ENCODE assay signal across 14 cellular contexts in the genomic region with DNA sequence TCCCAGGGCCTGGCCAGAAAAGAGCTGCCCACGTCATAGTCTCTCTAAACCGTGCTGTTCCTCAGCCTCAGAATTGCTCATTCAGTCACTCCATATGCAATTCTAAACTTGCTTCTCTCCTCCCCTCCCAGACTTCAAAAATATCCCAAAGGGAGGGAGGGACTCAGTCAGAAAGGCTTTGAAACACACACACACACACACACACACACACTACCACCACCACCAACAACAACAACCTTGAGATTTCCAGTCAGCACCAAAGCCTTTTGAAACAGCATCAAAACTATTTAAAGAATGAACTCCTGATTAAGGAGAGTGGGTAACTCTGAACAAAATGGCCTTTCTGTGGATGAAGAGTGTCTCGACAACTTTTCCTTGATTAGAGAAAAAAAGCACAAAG. TPM values are rescaled to one million over a fixed set of nuclear protein-coding genes. Genes with fewer than 3 reads are reported as not detected.
DNase-seq lines count a peak whose midpoint lies in the region; ATAC-seq, FAIRE-seq and TF ChIP-seq lines count a peak whose summit lies in the region.
"Had no signal": no experiment of that assay in that cellular context is flagged by ENCODE, and none has a peak within 500 bp of the region (broad histone marks: within the 10 kb centered on the region; RNA-seq: fewer than 3 reads in every experiment).

No MANE protein-coding gene starts in this region.

- H4K20me1 ChIP-seq in BLaER1 = no peaks in the 10 kb centered on the region

- peak overlapping the region; percentile 67 for H3K27ac Mint-ChIP-seq in endothelial cell (ENCODE audit: unreplicated experiment)
- H3K27ac Mint-ChIP-seq: CD8-positive, alpha-beta memory T cell; H9 had no signal

- DNase-seq in amniotic epithelial cell (ENCODE audit: low read depth) = peak; percentile 17
- DNase-seq in endothelial cell (ENCODE audit: low spot score) = no peak
- DNase-seq in urothelium cell line (ENCODE audit: low spot score) = no peak
- no peak for DNase-seq in amniotic stem cell (lab: John Stamatoyannopoulos, UW)
- no peak for DNase-seq in D341Med (ENCODE audit: low spot score)
- DNase-seq: BE2C; CD8-positive, alpha-beta memory T cell; DMS 273 treated with DMSO at 0.1 percent for 48 hours; GOT3; H9 had no signal

- H3K4me2 ChIP-seq in BLaER1 = peak overlapping the region; percentile 90

- H3K36me3 ChIP-seq in BLaER1 = peaks cover 10% of the 10 kb centered on the region
- H3K36me3 ChIP-seq: BE2C had no signal

- H3K27me3 Mint-ChIP-seq in endothelial cell (ENCODE audit: unreplicated experiment) = peaks cover 8% of the 10 kb centered on the region

- H3K27ac ChIP-seq in BLaER1 = peak overlapping the region; percentile 89

- H3K36me3 Mint-ChIP-seq in endothelial cell (ENCODE audit: low read depth, unreplicated experiment) = peaks cover 4% of the 10 kb centered on the region
- H3K36me3 Mint-ChIP-seq: CD8-positive, alpha-beta memory T cell had no signal

- peak overlapping the region; percentile 13 for H3K4me3 Mint-ChIP-seq in endothelial cell (ENCODE audit: unreplicated experiment)
- H3K4me3 Mint-ChIP-seq: CD8-positive, alpha-beta memory T cell; H9 had no signal

- H3K9me3 Mint-ChIP-seq in endothelial cell (ENCODE audit: unreplicated experiment) = no peaks in the 10 kb centered on the region
- H3K9me3 Mint-ChIP-seq: CD8-positive, alpha-beta memory T cell; H9 had no signal

- TF ChIP-seq CTCF in endothelial cell (IDR thresholded peaks at IDR 0.05; ENCODE audit: unreplicated experiment) = no peak

- peak overlapping the region; percentile 69; the same call in 1 of the 2 replicates for H3K9ac ChIP-seq in BLaER1

- H3K9me3 ChIP-seq in BLaER1 = no peaks in the 10 kb centered on the region
- H3K9me3 ChIP-seq: BE2C had no signal

- peaks cover 50% of the 10 kb centered on the region for H3K4me1 ChIP-seq in BLaER1
- H3K4me1 ChIP-seq: BE2C had no signal

- ATAC-seq in HG02884 (IDR thresholded peaks at IDR 0.05; ENCODE audit: unreplicated experiment) = no peak
- ATAC-seq: K562 had no signal

- peaks cover 40% of the 10 kb centered on the region for H3K4me1 Mint-ChIP-seq in endothelial cell (ENCODE audit: unreplicated experiment)
- H3K4me1 Mint-ChIP-seq: CD8-positive, alpha-beta memory T cell had no signal

- H3K27me3 ChIP-seq in BLaER1 = no peaks in the 10 kb centered on the region
- H3K27me3 ChIP-seq: BE2C had no signal

- peak; percentile 30 for FAIRE-seq in urothelium cell line (lab: Jason Lieb, UNC)
- FAIRE-seq: K562 had no signal

- no peak overlapping the region for H3K4me3 ChIP-seq in BLaER1
- H3K4me3 ChIP-seq: K562 had no signal

RNA-seq across cellular contexts. Expression of a gene that starts 16.4 kb away (rescaled TPM):
- total RNA-seq in endothelial cell (ENCODE audit: unreplicated experiment) = 1.3 TPM
- total RNA-seq: A172, K562 had no signal
